28 cellular contexts compared by ENCODE assay signal in the genomic region with DNA sequence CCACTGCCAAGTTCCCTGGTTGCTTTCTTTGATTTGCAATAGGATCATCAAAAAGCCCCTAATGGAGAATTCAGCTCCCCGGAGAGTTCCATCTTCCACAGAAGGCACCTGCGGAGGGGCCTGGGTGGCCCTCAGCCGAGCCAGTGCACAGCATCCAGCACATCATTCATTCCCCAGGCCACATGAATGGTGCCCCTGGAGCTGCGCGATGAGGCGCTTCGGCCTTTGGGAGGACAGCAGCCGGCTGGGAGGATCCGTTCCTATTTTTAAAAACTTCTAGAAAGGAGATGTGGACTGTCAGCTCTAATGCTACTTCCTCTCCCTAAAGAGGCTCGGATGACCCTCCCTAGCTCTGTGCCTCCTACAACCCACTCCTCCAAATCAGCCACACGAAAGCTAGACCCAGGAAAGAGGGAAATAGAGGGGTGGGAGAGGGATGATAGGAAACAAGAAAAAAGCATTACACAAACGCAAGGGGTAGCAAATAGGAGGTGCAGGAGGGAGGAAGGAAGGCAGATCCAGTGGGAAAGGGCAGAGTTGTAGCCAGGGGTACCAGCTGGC. TPM values are rescaled to one million over a fixed set of nuclear protein-coding genes. Genes with fewer than 3 reads are reported as not detected.
DNase-seq lines count a peak whose midpoint lies in the region; ATAC-seq, FAIRE-seq and TF ChIP-seq lines count a peak whose summit lies in the region.
"Had no signal": no experiment of that assay in that cellular context is flagged by ENCODE, and none has a peak within 500 bp of the region (broad histone marks: within the 10 kb centered on the region; RNA-seq: fewer than 3 reads in every experiment).

No MANE protein-coding gene starts in this region.

- DNase-seq in right atrium auricular region (ENCODE audit: low spot score) (peak; percentile 52), Right ventricle myocardium inferior (ENCODE audit: missing footprints) (no peak), neural crest cell (ENCODE audit: low read depth, low spot score) (no peak), D721Med (ENCODE audit: insufficient read length, low spot score) (no peak), colonic mucosa (no peak), adrenal gland (no peak)
- no peak for DNase-seq in activated CD4-positive, alpha-beta memory T cell treated with anti-CD3 and anti-CD28 coated beads, Interleukin-2, amount 10 ng/mL, durations not matched to agents 7 days and 5 days
- DNase-seq: activated CD4-positive, alpha-beta T cell treated with anti-CD3 and anti-CD28 coated beads, Interleukin-2, amount 50 U/mL, for 1 hour; DMS79; GDM1; islet precursor cell; NCI-H1092; NCI-H2081; NCI-H2227 treated with DMSO at 0.1 percent for 48 hours; NCI-H526 treated with DMSO at 0.1 percent for 48 hours; sigmoid colon; SJCRH30; stimulated activated CD4-positive, alpha-beta T cell treated with anti-CD3 and anti-CD28 coated beads, Interleukin-4, amount 100 ng/mL, for 4 hours; stimulated activated naive CD4-positive, alpha-beta T cell had no signal

- no peak overlapping the region for H3K9ac ChIP-seq in colonic mucosa (ENCODE audit: low read depth in 2 of 2, low read length in 2 of 2)

- H3K9me3 ChIP-seq in right atrium auricular region: no peaks in the 10 kb centered on the region
- no peaks in the 10 kb centered on the region for H3K9me3 ChIP-seq in colonic mucosa
- no peaks in the 10 kb centered on the region for H3K9me3 ChIP-seq in adrenal gland (replicated peaks in 1 of 3)
- H3K9me3 ChIP-seq: sigmoid colon, SJCRH30, thoracic aorta had no signal

- peaks cover 85% of the 10 kb centered on the region for H3K36me3 Mint-ChIP-seq in dendritic cell treated with granulocyte-macrophage colony-stimulating factor and Interleukin-4, amounts not matched to agents 40 ng/mL and 50 ng/mL, for 4 days (ENCODE audit: low read depth)
- peaks cover 2% of the 10 kb centered on the region for H3K36me3 Mint-ChIP-seq in neural crest cell (ENCODE audit: low read depth)
- peaks cover 22% of the 10 kb centered on the region for H3K36me3 Mint-ChIP-seq in activated CD4-positive, alpha-beta memory T cell treated with anti-CD3 and anti-CD28 coated beads, Interleukin-2, amount 10 ng/mL, durations not matched to agents 7 days and 5 days (ENCODE audit: low read depth)

- H3K4me1 ChIP-seq in right atrium auricular region (peaks cover 0 to 75% of the 10 kb centered on the region in 2 donors), colonic mucosa (no peaks in the 10 kb centered on the region), adrenal gland (replicated peaks in 1 of 2) (peaks cover 4 to 9% of the 10 kb centered on the region in 2 donors)

- no peak for TF ChIP-seq CTCF in right atrium auricular region (IDR thresholded peaks at IDR 0.05)
- TF ChIP-seq CTCF in neural crest cell (conservative IDR thresholded peaks at IDR 0.05): no peak
- no peak for TF ChIP-seq CTCF in D721Med (IDR thresholded peaks at IDR 0.05; ENCODE audit: insufficient read depth, missing control alignments)
- TF ChIP-seq CTCF in colonic mucosa (IDR thresholded peaks at IDR 0.05): no peak
- TF ChIP-seq CTCF in adrenal gland (IDR thresholded peaks at IDR 0.05): no peak

- ATAC-seq in Right ventricle myocardium inferior: no peak
- ATAC-seq: Panc1, WTC11 had no signal

- no peaks in the 10 kb centered on the region for H3K27me3 Mint-ChIP-seq in dendritic cell treated with granulocyte-macrophage colony-stimulating factor and Interleukin-4, amounts not matched to agents 40 ng/mL and 50 ng/mL, for 4 days
- H3K27me3 Mint-ChIP-seq in neural crest cell (ENCODE audit: low read depth): no peaks in the 10 kb centered on the region
- H3K27me3 Mint-ChIP-seq in activated CD4-positive, alpha-beta memory T cell treated with anti-CD3 and anti-CD28 coated beads, Interleukin-2, amount 10 ng/mL, durations not matched to agents 7 days and 5 days: no peaks in the 10 kb centered on the region
- H3K27me3 Mint-ChIP-seq: activated naive CD8-positive, alpha-beta T cell; B cell had no signal

- CTCF ChIA-PET in activated CD4-positive, alpha-beta memory T cell treated with anti-CD3 and anti-CD28 coated beads, Interleukin-2, amount 10 ng/mL, durations not matched to agents 7 days and 5 days (lab: Charles Lee): no interaction called here

- peaks cover 23% of the 10 kb centered on the region for H3K36me3 ChIP-seq in right atrium auricular region
- no peaks in the 10 kb centered on the region for H3K36me3 ChIP-seq in colonic mucosa
- peaks cover 0 to 7% of the 10 kb centered on the region in 2 donors for H3K36me3 ChIP-seq in adrenal gland (replicated peaks in 1 of 2)

- H3K27me3 ChIP-seq in right atrium auricular region: no peaks in the 10 kb centered on the region
- no peaks in the 10 kb centered on the region for H3K27me3 ChIP-seq in colonic mucosa
- H3K27me3 ChIP-seq in adrenal gland: no peaks in the 10 kb centered on the region
- H3K27me3 ChIP-seq: sigmoid colon, SJCRH30 had no signal

- WGBS in adrenal gland, 4 donors: 79 to 87% (median 83%) methylated on average over 11 to 12 of the region's 12 CpGs

- H3K4me3 ChIP-seq in right atrium auricular region (no peak overlapping the region), colonic mucosa (no peak overlapping the region), adrenal gland (no peak overlapping the region)
- H3K4me3 ChIP-seq: sigmoid colon, SJCRH30, thoracic aorta had no signal

- H3K27ac ChIP-seq in right atrium auricular region (peak overlapping the region; percentile 4 to 70), colonic mucosa (no peak overlapping the region), adrenal gland (peak overlapping the region in 1 of 5 donors; percentile 17)
- H3K27ac ChIP-seq: epithelial cell of prostate, SJCRH30 had no signal

- intact Hi-C loops in Right ventricle myocardium inferior (cut with DNase I) (no loop called here), colonic mucosa (cut with DNase I) (no loop called here), adrenal gland (cut with DNase I) (no loop called here)
- intact Hi-C loops in dendritic cell treated with granulocyte-macrophage colony-stimulating factor and Interleukin-4, amounts not matched to agents 40 ng/mL and 50 ng/mL, for 4 days (cut with micrococcal nuclease): no loop called here

- H3K27ac Mint-ChIP-seq in dendritic cell treated with granulocyte-macrophage colony-stimulating factor and Interleukin-4, amounts not matched to agents 40 ng/mL and 50 ng/mL, for 4 days: peak overlapping the region; percentile 85
- peak overlapping the region; percentile 50 for H3K27ac Mint-ChIP-seq in neural crest cell (ENCODE audit: unreplicated experiment)
- H3K27ac Mint-ChIP-seq in activated CD4-positive, alpha-beta memory T cell treated with anti-CD3 and anti-CD28 coated beads, Interleukin-2, amount 10 ng/mL, durations not matched to agents 7 days and 5 days: no peak overlapping the region
- H3K27ac Mint-ChIP-seq: activated naive CD8-positive, alpha-beta T cell; activated T-helper 2 cell treated with anti-CD3 and anti-CD28 coated beads, Interferon-gamma antibody, Interleukin-2, Interleukin-4, amounts not matched to agents 10 μg/mL and 5 μg/mL and 100 μg/mL, durations not matched to agents 14 hours and 24 hours and 36 hours; B cell had no signal

- H3K9me3 Mint-ChIP-seq in dendritic cell treated with granulocyte-macrophage colony-stimulating factor and Interleukin-4, amounts not matched to agents 40 ng/mL and 50 ng/mL, for 4 days: no peaks in the 10 kb centered on the region
- H3K9me3 Mint-ChIP-seq in neural crest cell: no peaks in the 10 kb centered on the region
- no peaks in the 10 kb centered on the region for H3K9me3 Mint-ChIP-seq in activated CD4-positive, alpha-beta memory T cell treated with anti-CD3 and anti-CD28 coated beads, Interleukin-2, amount 10 ng/mL, durations not matched to agents 7 days and 5 days
- H3K9me3 Mint-ChIP-seq: activated T-helper 2 cell treated with anti-CD3 and anti-CD28 coated beads, Interferon-gamma antibody, Interleukin-2, Interleukin-4, amounts not matched to agents 10 μg/mL and 5 μg/mL and 100 μg/mL, durations not matched to agents 14 hours and 24 hours and 36 hours; WTC11 had no signal

- H3K4me3 Mint-ChIP-seq in dendritic cell treated with granulocyte-macrophage colony-stimulating factor and Interleukin-4, amounts not matched to agents 40 ng/mL and 50 ng/mL, for 4 days: no peak overlapping the region
- no peak overlapping the region for H3K4me3 Mint-ChIP-seq in neural crest cell
- no peak overlapping the region for H3K4me3 Mint-ChIP-seq in activated CD4-positive, alpha-beta memory T cell treated with anti-CD3 and anti-CD28 coated beads, Interleukin-2, amount 10 ng/mL, durations not matched to agents 7 days and 5 days
- H3K4me3 Mint-ChIP-seq: activated naive CD8-positive, alpha-beta T cell; B cell; WTC11 had no signal

- peaks cover 60% of the 10 kb centered on the region for H3K4me1 Mint-ChIP-seq in dendritic cell treated with granulocyte-macrophage colony-stimulating factor and Interleukin-4, amounts not matched to agents 40 ng/mL and 50 ng/mL, for 4 days (ENCODE audit: low read depth)
- H3K4me1 Mint-ChIP-seq in neural crest cell: no peaks in the 10 kb centered on the region
- H3K4me1 Mint-ChIP-seq in activated CD4-positive, alpha-beta memory T cell treated with anti-CD3 and anti-CD28 coated beads, Interleukin-2, amount 10 ng/mL, durations not matched to agents 7 days and 5 days: peaks cover 12% of the 10 kb centered on the region

- POLR2A ChIA-PET in activated CD4-positive, alpha-beta memory T cell treated with anti-CD3 and anti-CD28 coated beads, Interleukin-2, amount 10 ng/mL, durations not matched to agents 7 days and 5 days (lab: Charles Lee): no interaction called here

- FAIRE-seq in D721Med (lab: Jason Lieb, UNC): no peak

- TF ChIP-seq POLR2A in adrenal gland (IDR thresholded peaks at IDR 0.05): no peak

RNA-seq across cellular contexts. Expression of a gene that starts 20.3 kb away (rescaled TPM):
- total RNA-seq in right atrium auricular region (10 to 100 TPM; 22.2 to 26.3 TPM), Right ventricle myocardium inferior (55.5 TPM), neural crest cell (8.3 and 9.3 TPM in 2 replicates), colonic mucosa (10 to 100 TPM; 30.3 to 40.0 TPM), adrenal gland (10 to 100 TPM in 7 of 8 donors, 1 to 10 TPM in 1; 8.0 to 17.0 (median 14.2) TPM)
- 10 to 100 TPM; 25.0 to 25.3 TPM for total RNA-seq in activated CD4-positive, alpha-beta memory T cell treated with anti-CD3 and anti-CD28 coated beads, Interleukin-2, amount 10 ng/mL, durations not matched to agents 7 days and 5 days
- polyA plus RNA-seq in adrenal gland: 1 to 10 TPM; 5.9 to 7.4 (median 6.2) TPM

RNA-seq across cellular contexts. Expression of a gene that starts 58.2 kb away (rescaled TPM):
- total RNA-seq in right atrium auricular region (1 to 10 TPM in 1 of 2 donors, under 1 TPM in 1; 0.63 to 1.3 TPM), Right ventricle myocardium inferior (3.5 TPM), neural crest cell (0.77 and 1.1 TPM in 2 replicates), colonic mucosa (1 to 10 TPM in 1 of 2 donors, under 1 TPM in 1; 0.72 to 2.3 TPM), adrenal gland (1 to 10 TPM in 3 of 8 donors, under 1 TPM in 5; under 0.01 to 1.6 (median 0.49) TPM)
- total RNA-seq in activated CD4-positive, alpha-beta memory T cell treated with anti-CD3 and anti-CD28 coated beads, Interleukin-2, amount 10 ng/mL, durations not matched to agents 7 days and 5 days: 1 to 10 TPM; 1.5 to 1.6 TPM
- 1 to 10 TPM in 2 of 3 donors, under 1 TPM in 1; 0.42 to 6.8 (median 2.8) TPM for polyA plus RNA-seq in adrenal gland
- total RNA-seq: H4 had no signal
